In the genomic region with DNA sequence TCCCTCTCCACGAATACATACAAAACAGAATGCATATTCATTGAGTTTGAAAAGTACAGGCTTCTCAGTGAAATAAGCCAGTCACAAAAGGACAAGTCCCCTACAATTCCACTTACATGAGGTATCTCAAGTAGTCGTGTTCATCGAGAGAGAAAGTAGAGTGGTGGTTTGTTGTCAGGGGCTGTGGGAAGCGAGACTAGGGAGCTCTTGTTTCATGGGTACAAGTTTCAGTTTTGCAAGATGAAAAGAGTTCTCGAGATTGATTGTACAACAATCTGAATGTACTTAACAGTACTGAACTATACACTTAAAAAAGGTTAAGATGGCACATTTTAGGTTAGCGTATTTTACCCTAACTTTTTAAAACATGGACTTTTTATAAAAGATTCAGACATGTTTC, we compare ENCODE assay signal across 11 cellular contexts.
DNase-seq lines count a peak whose midpoint lies in the region; ATAC-seq and TF ChIP-seq lines count a peak whose summit lies in the region.
"Had no signal": no experiment of that assay in that cellular context is flagged by ENCODE, and none has a peak within 500 bp of the region (broad histone marks: within the 10 kb centered on the region; RNA-seq: fewer than 3 reads in every experiment).

No MANE protein-coding gene starts in this region.

- no peaks in the 10 kb centered on the region for H3K9me3 ChIP-seq in CD4-positive, alpha-beta T cell (ENCODE audit: control insufficient read depth, low read length)
- no peaks in the 10 kb centered on the region for H3K9me3 ChIP-seq in ovary

- POLR2A ChIA-PET in CD4-positive, alpha-beta T cell (lab: Charles Lee): interaction anchor here (1.1 kb wide), 1 partner anchor 14 kb away, joined by 3 read pairs; no protein-coding TSS in a partner anchor

- CTCF ChIA-PET in CD4-positive, alpha-beta T cell (lab: Charles Lee): interaction anchor here (1.8 kb wide), 1 partner anchor 25 kb away, joined by 8 read pairs; no protein-coding TSS in a partner anchor
- CTCF ChIA-PET in activated naive CD4-positive, alpha-beta T cell treated with anti-CD3 and anti-CD28 coated beads, Interleukin-2, amount 10 ng/mL, durations not matched to agents 7 days and 5 days (lab: Charles Lee): interaction anchor here (0.7 to 1.7 kb wide), 5 partner anchors 14 to 318 kb away, joined by 3 to 4 read pairs (median 3); no protein-coding TSS in a partner anchor

- no peaks in the 10 kb centered on the region for H3K27me3 Mint-ChIP-seq in CD4-positive, alpha-beta T cell
- H3K27me3 Mint-ChIP-seq in activated naive CD4-positive, alpha-beta T cell treated with anti-CD3 and anti-CD28 coated beads, Interleukin-2, amount 10 ng/mL, durations not matched to agents 7 days and 5 days: peaks cover 12% of the 10 kb centered on the region
- H3K27me3 Mint-ChIP-seq: dendritic cell treated with granulocyte-macrophage colony-stimulating factor and Interleukin-4, amounts not matched to agents 40 ng/mL and 50 ng/mL, for 4 days had no signal

- no peaks in the 10 kb centered on the region for H3K27me3 ChIP-seq in CD4-positive, alpha-beta T cell (ENCODE audit: control insufficient read depth, insufficient read depth, low read length)
- no peaks in the 10 kb centered on the region for H3K27me3 ChIP-seq in ovary

- peaks cover 31% of the 10 kb centered on the region for H3K4me1 Mint-ChIP-seq in CD4-positive, alpha-beta T cell (ENCODE audit: low read depth)
- H3K4me1 Mint-ChIP-seq in activated naive CD4-positive, alpha-beta T cell treated with anti-CD3 and anti-CD28 coated beads, Interleukin-2, amount 10 ng/mL, durations not matched to agents 7 days and 5 days: peaks cover 56% of the 10 kb centered on the region

- peak overlapping the region; percentile 80 for H3K4me3 Mint-ChIP-seq in CD4-positive, alpha-beta T cell
- H3K4me3 Mint-ChIP-seq in activated naive CD4-positive, alpha-beta T cell treated with anti-CD3 and anti-CD28 coated beads, Interleukin-2, amount 10 ng/mL, durations not matched to agents 7 days and 5 days: peak overlapping the region; percentile 24
- H3K4me3 Mint-ChIP-seq: dendritic cell treated with granulocyte-macrophage colony-stimulating factor and Interleukin-4, amounts not matched to agents 40 ng/mL and 50 ng/mL, for 4 days had no signal

- peak; percentile 54 for ATAC-seq in CD4-positive, alpha-beta T cell (ENCODE audit: poor library complexity)
- ATAC-seq in GM19372 (IDR thresholded peaks at IDR 0.05; ENCODE audit: low read depth, unreplicated experiment) (peak; percentile 71), HG03064 (IDR thresholded peaks at IDR 0.05; ENCODE audit: low read depth, unreplicated experiment) (peak; percentile 76)
- ATAC-seq: right cardiac atrium had no signal

- 92 to 93% (median 93%) methylated on average over 6 of the region's 6 CpGs for WGBS in ovary, 3 donors

- peak overlapping the region; percentile 43 for H3K27ac Mint-ChIP-seq in CD4-positive, alpha-beta T cell
- peak overlapping the region; percentile 82 for H3K27ac Mint-ChIP-seq in activated naive CD4-positive, alpha-beta T cell treated with anti-CD3 and anti-CD28 coated beads, Interleukin-2, amount 10 ng/mL, durations not matched to agents 7 days and 5 days
- H3K27ac Mint-ChIP-seq: dendritic cell treated with granulocyte-macrophage colony-stimulating factor and Interleukin-4, amounts not matched to agents 40 ng/mL and 50 ng/mL, for 4 days had no signal

- no peak overlapping the region for H3K27ac ChIP-seq in CD4-positive, alpha-beta T cell (ENCODE audit: low read depth, low read length)
- H3K27ac ChIP-seq in ovary: no peak overlapping the region

- no peak for TF ChIP-seq POLR2A in ovary (IDR thresholded peaks at IDR 0.05)

- no peaks in the 10 kb centered on the region for H3K4me1 ChIP-seq in ovary (ENCODE audit: insufficient read depth)

- peak in 1 of 10 experiments; percentile 11 for DNase-seq in CD4-positive, alpha-beta T cell
- peak; percentile 73 for DNase-seq in activated naive CD4-positive, alpha-beta T cell treated with anti-CD3 and anti-CD28 coated beads, Interleukin-2, amount 10 ng/mL, durations not matched to agents 7 days and 5 days
- no peak for DNase-seq in HUDEP-2 (lab: John Stamatoyannopoulos, UW; ENCODE audit: unreplicated experiment in 76 of 76)
- no peak for DNase-seq in NCI-H2081 treated with DMSO at 0.1 percent for 48 hours (lab: John Stamatoyannopoulos, UW)
- no peak for DNase-seq in NCI-H748 treated with DMSO at 0.1 percent for 48 hours (lab: John Stamatoyannopoulos, UW)
- DNase-seq in ovary: no peak
- DNase-seq: AML-193, right cardiac atrium had no signal

- no peak for TF ChIP-seq CTCF in CD4-positive, alpha-beta T cell (IDR thresholded peaks at IDR 0.05)
- no peak for TF ChIP-seq CTCF in ovary (IDR thresholded peaks at IDR 0.05)

- no peaks in the 10 kb centered on the region for H3K9me3 Mint-ChIP-seq in CD4-positive, alpha-beta T cell
- H3K9me3 Mint-ChIP-seq in activated naive CD4-positive, alpha-beta T cell treated with anti-CD3 and anti-CD28 coated beads, Interleukin-2, amount 10 ng/mL, durations not matched to agents 7 days and 5 days: no peaks in the 10 kb centered on the region
- H3K9me3 Mint-ChIP-seq: dendritic cell treated with granulocyte-macrophage colony-stimulating factor and Interleukin-4, amounts not matched to agents 40 ng/mL and 50 ng/mL, for 4 days had no signal

- no peaks in the 10 kb centered on the region for H3K36me3 ChIP-seq in ovary

- TF ChIP-seq EP300 in ovary (IDR thresholded peaks at IDR 0.05): no peak

- H3K36me3 Mint-ChIP-seq in CD4-positive, alpha-beta T cell (ENCODE audit: low read depth): no peaks in the 10 kb centered on the region
- no peaks in the 10 kb centered on the region for H3K36me3 Mint-ChIP-seq in activated naive CD4-positive, alpha-beta T cell treated with anti-CD3 and anti-CD28 coated beads, Interleukin-2, amount 10 ng/mL, durations not matched to agents 7 days and 5 days

- intact Hi-C loops in CD4-positive, alpha-beta T cell (cut with DNase I, micrococcal nuclease): no loop called here
- intact Hi-C loops in ovary (cut with DNase I): no loop called here

- no peak overlapping the region for H3K4me3 ChIP-seq in ovary
